Comparison of ENCODE assay signal across 12 cellular contexts in the genomic region with DNA sequence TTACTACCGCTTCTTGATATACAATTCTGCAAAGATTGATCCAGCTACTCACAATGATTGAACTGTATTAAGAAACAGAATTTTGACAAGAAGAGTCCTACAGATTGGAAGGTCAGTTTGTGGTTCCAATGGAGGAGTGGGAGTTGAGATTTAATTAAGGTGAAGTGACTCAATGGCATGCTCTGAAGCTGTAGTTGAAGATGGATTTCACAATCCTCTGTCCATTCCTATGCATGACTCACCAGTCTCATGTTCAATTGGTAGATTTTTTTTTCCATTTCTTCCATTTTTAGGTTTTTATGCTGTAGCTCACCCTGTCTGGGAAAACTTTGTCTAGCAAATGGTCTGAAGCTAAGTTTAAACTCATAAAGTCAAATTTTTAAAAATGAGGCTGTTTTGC.
DNase-seq lines count a peak whose midpoint lies in the region; FAIRE-seq and TF ChIP-seq lines count a peak whose summit lies in the region.
"Had no signal": no experiment of that assay in that cellular context is flagged by ENCODE, and none has a peak within 500 bp of the region (broad histone marks: within the 10 kb centered on the region; RNA-seq: fewer than 3 reads in every experiment).

No MANE protein-coding gene starts in this region.

- H3K4me3 ChIP-seq in H1 (ENCODE audit: extremely low read depth in 1 of 4, insufficient read depth in 2 of 4, low read depth in 3 of 4, low read length in 4 of 4) (no peak overlapping the region), skeletal muscle cell (ENCODE audit: low read depth, low read length) (no peak overlapping the region), uterus (no peak overlapping the region)
- H3K4me3 ChIP-seq: transverse colon had no signal

- H2BK20ac ChIP-seq in H1 (ENCODE audit: low read length) = no peak overlapping the region

- no peak overlapping the region for H4K91ac ChIP-seq in H1 (replicated peaks; ENCODE audit: insufficient read length, low read length)

- H3K4ac ChIP-seq in H1 (replicated peaks; ENCODE audit: insufficient read length, low read depth, low read length) = no peak overlapping the region

- H4K5ac ChIP-seq in H1 (ENCODE audit: insufficient read length, low read depth, low read length) = no peak overlapping the region

- 83% methylated on average over 1 of the region's 1 CpG; no CpG with 5 or more reads in 1 of the 2 experiments for WGBS in H1 (ENCODE audit: extremely low coverage in 1 of 2, insufficient coverage in 1 of 2, insufficient read length in 1 of 2, insufficient replicate concordance in 2 of 2, low coverage in 1 of 2, low lambda C conversion rate in 2 of 2, missing lambda C conversion rate in 1 of 2), 2 experiments

- H3K23ac ChIP-seq in H1 (ENCODE audit: insufficient read length) = no peak overlapping the region

- no peak for TF ChIP-seq POLR2A in H1 (IDR thresholded peaks at IDR 0.05; ENCODE audit: control extremely low read depth in 1 of 2, low read depth in 2 of 2, low read length in 2 of 2)
- TF ChIP-seq POLR2A in uterus (IDR thresholded peaks at IDR 0.05) = no peak

- intact Hi-C loops in uterus (cut with DNase I; ENCODE audit: low total_unique reads) = no loop called here

- POLR2A ChIA-PET in H1 (lab: Charles Lee; ENCODE audit: partially characterized antibody) = no interaction called here

- peaks cover 52% of the 10 kb centered on the region for H3K4me1 Mint-ChIP-seq in T-helper 1 cell treated with Interleukin-12 subunit alpha and Interleukin-12 subunit beta and Interleukin-4 antibody, amounts not matched to agents 30 μg/mL and 1 μg/mL, for 36 hours (ENCODE audit: low read depth)

- no peak overlapping the region for H3K4me2 ChIP-seq in H1 (ENCODE audit: insufficient read depth in 1 of 2, low read depth in 2 of 2, low read length in 2 of 2)

- no peaks in the 10 kb centered on the region for H3K79me1 ChIP-seq in H1 (ENCODE audit: low read depth, low read length)

- peak overlapping the region; percentile 51 for H3K27ac Mint-ChIP-seq in T-helper 1 cell treated with Interleukin-12 subunit alpha and Interleukin-12 subunit beta and Interleukin-4 antibody, amounts not matched to agents 30 μg/mL and 1 μg/mL, for 36 hours

- H3K9me3 Mint-ChIP-seq in T-helper 1 cell treated with Interleukin-12 subunit alpha and Interleukin-12 subunit beta and Interleukin-4 antibody, amounts not matched to agents 30 μg/mL and 1 μg/mL, for 36 hours = no peaks in the 10 kb centered on the region

- no peak for DNase-seq in T-helper 1 cell
- DNase-seq in RCC 7860 (ENCODE audit: low spot score) = peak; percentile 78
- no peak for DNase-seq in H1 (ENCODE audit: low read depth in 1 of 2, low spot score in 2 of 2)
- DNase-seq in skeletal muscle cell (ENCODE audit: low read depth) = peak; percentile 88
- DNase-seq in uterus = no peak
- DNase-seq in activated CD4-positive, CD25-positive, alpha-beta regulatory T cell treated with anti-CD3 and anti-CD28 coated beads, Interleukin-2, amount 50 U/mL, for 72 hours = no peak
- no peak for DNase-seq in activated naive CD4-positive, alpha-beta T cell (lab: John Stamatoyannopoulos, UW)
- DNase-seq: activated effector memory CD4-positive, alpha-beta T cell treated with Interleukin-2 at 50 U/mL for 16 hours; NCI-H2107; stimulated activated CD4-positive, alpha-beta T cell treated with anti-CD3 and anti-CD28 coated beads, Interleukin-2, amount 100 ng/mL, for 48 hours; transverse colon had no signal

- TF ChIP-seq CTCF in H1 (IDR thresholded peaks at IDR 0.05; ENCODE audit: control extremely low read depth in 1 of 3, insufficient read depth in 1 of 3, low read depth in 1 of 3, low read length in 3 of 3) (no peak), uterus (IDR thresholded peaks at IDR 0.05) (no peak)

- no peaks in the 10 kb centered on the region for H3K27me3 Mint-ChIP-seq in T-helper 1 cell treated with Interleukin-12 subunit alpha and Interleukin-12 subunit beta and Interleukin-4 antibody, amounts not matched to agents 30 μg/mL and 1 μg/mL, for 36 hours (ENCODE audit: low read depth)

- no peak overlapping the region for H2BK120ac ChIP-seq in H1 (replicated peaks; ENCODE audit: low read depth, low read length)

- CTCF ChIA-PET in H1 (lab: Charles Lee; ENCODE audit: partially characterized antibody) = interaction anchor here (0.7 to 3.0 kb wide), 6 partner anchors 8 to 307 kb away, joined by 3 to 11 read pairs (median 7); no protein-coding TSS in a partner anchor

- FAIRE-seq in RCC 7860 (lab: Jason Lieb, UNC) (peak; percentile 96), H1 (lab: Jason Lieb, UNC) (no peak)

- H3K14ac ChIP-seq in H1 (ENCODE audit: insufficient read length) = no peak overlapping the region

- H3K9me3 ChIP-seq in H1 (ENCODE audit: insufficient read depth in 2 of 2, low read depth in 1 of 2, low read length in 1 of 2) (no peaks in the 10 kb centered on the region), uterus (no peaks in the 10 kb centered on the region)
- H3K9me3 ChIP-seq: transverse colon had no signal

- no peak overlapping the region for H3K18ac ChIP-seq in H1 (ENCODE audit: extremely low read depth, low read length)

- no peaks in the 10 kb centered on the region for H3K79me2 ChIP-seq in H1 (ENCODE audit: control insufficient read depth in 1 of 2, insufficient read depth in 2 of 2, low read length in 2 of 2)

- peaks cover 71% of the 10 kb centered on the region for H3K36me3 Mint-ChIP-seq in T-helper 1 cell treated with Interleukin-12 subunit alpha and Interleukin-12 subunit beta and Interleukin-4 antibody, amounts not matched to agents 30 μg/mL and 1 μg/mL, for 36 hours (ENCODE audit: low read depth)

- no peak overlapping the region for H4K8ac ChIP-seq in H1 (ENCODE audit: extremely low read depth, insufficient read depth, low read length)

- H3K27me3 ChIP-seq in H1 (replicated peaks in 1 of 4; ENCODE audit: control insufficient read depth in 3 of 4, extremely low read depth in 1 of 4, insufficient read depth in 3 of 4, low read length in 3 of 4) = no peaks in the 10 kb centered on the region
- no peaks in the 10 kb centered on the region for H3K27me3 ChIP-seq in uterus
- H3K27me3 ChIP-seq: transverse colon had no signal

- TF ChIP-seq RAD21 in H1 (IDR thresholded peaks at IDR 0.05 in 1 of 2, conservative IDR thresholded peaks at IDR 0.05 in 1 of 2; ENCODE audit: low read depth in 2 of 2, low read length in 2 of 2) = no peak

- H2AK5ac ChIP-seq in H1 (ENCODE audit: low read depth, low read length) = no peak overlapping the region

- H3K4me3 Mint-ChIP-seq in T-helper 1 cell treated with Interleukin-12 subunit alpha and Interleukin-12 subunit beta and Interleukin-4 antibody, amounts not matched to agents 30 μg/mL and 1 μg/mL, for 36 hours = no peak overlapping the region

- H3K23me2 ChIP-seq in H1 (ENCODE audit: low read depth, low read length) = no peaks in the 10 kb centered on the region

- no peak for TF ChIP-seq EP300 in H1 (IDR thresholded peaks at IDR 0.05; ENCODE audit: borderline replicate concordance in 1 of 2, low read depth in 2 of 2, low read length in 2 of 2)

- H3K27ac ChIP-seq in H1 (ENCODE audit: low read depth, low read length) (no peak overlapping the region), uterus (no peak overlapping the region)
- H3K27ac ChIP-seq: transverse colon had no signal

- H3K9ac ChIP-seq in H1 (replicated peaks in 1 of 4; ENCODE audit: extremely low read depth in 1 of 4, low read depth in 3 of 4, low read length in 3 of 4) = no peak overlapping the region

- no peak overlapping the region for H2BK12ac ChIP-seq in H1 (ENCODE audit: low read depth, low read length)

- no peak overlapping the region for H3K56ac ChIP-seq in H1 (replicated peaks; ENCODE audit: insufficient read length, low read depth, low read length)

- H2BK15ac ChIP-seq in H1 (ENCODE audit: low read length) = no peak overlapping the region

- H3K36me3 ChIP-seq in H1 (ENCODE audit: control insufficient read depth in 2 of 4, insufficient read depth in 4 of 4, low read length in 3 of 4) (no peaks in the 10 kb centered on the region), uterus (no peaks in the 10 kb centered on the region)
- H3K36me3 ChIP-seq: transverse colon had no signal

- H3K4me1 ChIP-seq in H1 (replicated peaks in 1 of 4; ENCODE audit: control insufficient read depth in 3 of 4, insufficient read depth in 4 of 4, low read length in 3 of 4) = no peaks in the 10 kb centered on the region
- H3K4me1 ChIP-seq in uterus = no peaks in the 10 kb centered on the region

- H2AFZ ChIP-seq in H1 (ENCODE audit: low read length) = no peak overlapping the region

- no peaks in the 10 kb centered on the region for H4K20me1 ChIP-seq in H1 (replicated peaks in 1 of 2; ENCODE audit: control insufficient read depth in 1 of 2, insufficient read depth in 2 of 2, low read length in 2 of 2)

- H2BK5ac ChIP-seq in H1 (ENCODE audit: low read depth, low read length) = no peak overlapping the region

TF ChIP-seq in H1, 55 proteins besides CTCF, POLR2A, EP300 and RAD21:
- TF ChIP-seq SIX5 (IDR thresholded peaks at IDR 0.05; ENCODE audit: low read depth, low read length) = no peak
- TF ChIP-seq CEBPB (IDR thresholded peaks at IDR 0.05; ENCODE audit: low read depth, low read length) = 0 out of 2 replicates have a peak, but pooled peaks have one; percentile 3
- TF ChIP-seq, protein P1, sequence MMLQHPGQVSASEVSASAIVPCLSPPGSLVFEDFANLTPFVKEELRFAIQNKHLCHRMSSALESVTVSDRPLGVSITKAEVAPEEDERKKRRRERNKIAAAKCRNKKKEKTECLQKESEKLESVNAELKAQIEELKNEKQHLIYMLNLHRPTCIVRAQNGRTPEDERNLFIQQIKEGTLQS (IDR thresholded peaks at IDR 0.05; ENCODE audit: insufficient read depth, low read depth, low read length) = no peak
- TF ChIP-seq EGR1 (IDR thresholded peaks at IDR 0.05; ENCODE audit: borderline replicate concordance, low read depth, low read length) = no peak
- no peak for TF ChIP-seq SAP30 (IDR thresholded peaks at IDR 0.05; ENCODE audit: insufficient read depth, insufficient replicate concordance, low read length)
- no peak for TF ChIP-seq SUZ12 (IDR thresholded peaks at IDR 0.05; ENCODE audit: low read length)
- no peak for TF ChIP-seq SP4 (IDR thresholded peaks at IDR 0.05; ENCODE audit: low read length)
- no peak for TF ChIP-seq BRCA1 (IDR thresholded peaks at IDR 0.05; ENCODE audit: low read depth, low read length)
TF ChIP-seq in H1: peak in this region for 1.

Comparison
In these comparisons a context has a peak if more than half of its experiments do, and no peak if none do; other contexts are left out.
1. DNase-seq: peak in RCC 7860 (single experiment) and skeletal muscle cell (single experiment); none in T-helper 1 cell (0 of 5), H1 (0 of 2), uterus (0 of 2), activated CD4-positive, CD25-positive, alpha-beta regulatory T cell treated with anti-CD3 and anti-CD28 coated beads, Interleukin-2, amount 50 U/mL, for 72 hours (single experiment) and activated naive CD4-positive, alpha-beta T cell (0 of 4).